Comparison of ENCODE assay signal across 2 cellular contexts in the genomic region with DNA sequence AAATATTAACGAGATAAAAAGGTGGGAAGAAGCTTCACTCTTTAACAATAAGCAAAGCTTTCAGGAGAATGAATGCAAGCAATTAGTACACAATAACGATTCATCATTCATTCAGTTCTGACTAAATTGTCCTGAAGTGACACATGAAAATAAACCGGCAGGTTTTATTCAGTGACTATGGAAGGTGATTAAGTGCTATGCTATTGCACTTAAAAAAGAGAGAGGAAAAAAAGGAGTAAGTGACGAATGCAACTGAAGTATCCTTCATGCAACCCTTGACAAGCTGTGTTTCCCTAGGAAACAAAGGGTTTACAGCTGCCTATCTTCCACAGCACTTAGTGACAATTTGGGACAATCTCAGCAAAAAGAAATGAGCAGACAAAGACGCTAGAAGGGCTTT.
TF ChIP-seq lines count a peak whose summit lies in the region.

No MANE protein-coding gene starts in this region.

TF ChIP-seq in IMR-90, 13 proteins besides CTCF, POLR2A, EP300 and RAD21:
- no peak for TF ChIP-seq NFE2L2 (IDR thresholded peaks at IDR 0.05; ENCODE audit: low read depth, low read length)
- no peak for TF ChIP-seq BHLHE40 (IDR thresholded peaks at IDR 0.05; ENCODE audit: low read depth, low read length)
- no peak for TF ChIP-seq RFX5 (IDR thresholded peaks at IDR 0.05; ENCODE audit: low read depth, low read length)
- TF ChIP-seq, protein P1, sequence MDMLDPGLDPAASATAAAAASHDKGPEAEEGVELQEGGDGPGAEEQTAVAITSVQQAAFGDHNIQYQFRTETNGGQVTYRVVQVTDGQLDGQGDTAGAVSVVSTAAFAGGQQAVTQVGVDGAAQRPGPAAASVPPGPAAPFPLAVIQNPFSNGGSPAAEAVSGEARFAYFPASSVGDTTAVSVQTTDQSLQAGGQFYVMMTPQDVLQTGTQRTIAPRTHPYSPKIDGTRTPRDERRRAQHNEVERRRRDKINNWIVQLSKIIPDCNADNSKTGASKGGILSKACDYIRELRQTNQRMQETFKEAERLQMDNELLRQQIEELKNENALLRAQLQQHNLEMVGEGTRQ (IDR thresholded peaks at IDR 0.05; ENCODE audit: low read depth, low read length) = no peak
- no peak for TF ChIP-seq MAZ (IDR thresholded peaks at IDR 0.05; ENCODE audit: borderline replicate concordance, low read depth, low read length)
- TF ChIP-seq FOS (IDR thresholded peaks at IDR 0.05; ENCODE audit: low read depth, low read length) = no peak
- TF ChIP-seq MXI1 (IDR thresholded peaks at IDR 0.05; ENCODE audit: borderline replicate concordance, low read depth, low read length) = no peak
- TF ChIP-seq, protein P2, sequence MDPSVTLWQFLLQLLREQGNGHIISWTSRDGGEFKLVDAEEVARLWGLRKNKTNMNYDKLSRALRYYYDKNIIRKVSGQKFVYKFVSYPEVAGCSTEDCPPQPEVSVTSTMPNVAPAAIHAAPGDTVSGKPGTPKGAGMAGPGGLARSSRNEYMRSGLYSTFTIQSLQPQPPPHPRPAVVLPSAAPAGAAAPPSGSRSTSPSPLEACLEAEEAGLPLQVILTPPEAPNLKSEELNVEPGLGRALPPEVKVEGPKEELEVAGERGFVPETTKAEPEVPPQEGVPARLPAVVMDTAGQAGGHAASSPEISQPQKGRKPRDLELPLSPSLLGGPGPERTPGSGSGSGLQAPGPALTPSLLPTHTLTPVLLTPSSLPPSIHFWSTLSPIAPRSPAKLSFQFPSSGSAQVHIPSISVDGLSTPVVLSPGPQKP (IDR thresholded peaks at IDR 0.05; ENCODE audit: borderline replicate concordance, low read depth, low read length) = no peak
- TF ChIP-seq CHD1 (IDR thresholded peaks at IDR 0.05; ENCODE audit: low read depth, low read length) = no peak
- no peak for TF ChIP-seq CEBPB (IDR thresholded peaks at IDR 0.05; ENCODE audit: low read depth, low read length)
- no peak for TF ChIP-seq RCOR1 (IDR thresholded peaks at IDR 0.05; ENCODE audit: insufficient replicate concordance, low read length)
- TF ChIP-seq SMC3 (IDR thresholded peaks at IDR 0.05; ENCODE audit: low read depth, low read length) = no peak
- TF ChIP-seq MAFK (IDR thresholded peaks at IDR 0.05; ENCODE audit: low read depth, low read length) = no peak
TF ChIP-seq in IMR-90: peak in this region for 0.

TF ChIP-seq in GM12878, 131 proteins besides CTCF, POLR2A, EP300 and RAD21:
- TF ChIP-seq HDGF (IDR thresholded peaks at IDR 0.05) (no peak), EZH2 (IDR thresholded peaks at IDR 0.05; ENCODE audit: borderline replicate concordance, control insufficient read depth, low read depth, low read length) (no peak), TCF7 (IDR thresholded peaks at IDR 0.05; ENCODE audit: borderline replicate concordance) (no peak), TAF1 (IDR thresholded peaks at IDR 0.05; ENCODE audit: borderline replicate concordance, low read depth, low read length) (no peak), YY1 (IDR thresholded peaks at IDR 0.05; ENCODE audit: low read depth, low read length) (no peak), MTA2 (IDR thresholded peaks at IDR 0.05; ENCODE audit: low read depth) (no peak)
- TF ChIP-seq, protein P3, sequence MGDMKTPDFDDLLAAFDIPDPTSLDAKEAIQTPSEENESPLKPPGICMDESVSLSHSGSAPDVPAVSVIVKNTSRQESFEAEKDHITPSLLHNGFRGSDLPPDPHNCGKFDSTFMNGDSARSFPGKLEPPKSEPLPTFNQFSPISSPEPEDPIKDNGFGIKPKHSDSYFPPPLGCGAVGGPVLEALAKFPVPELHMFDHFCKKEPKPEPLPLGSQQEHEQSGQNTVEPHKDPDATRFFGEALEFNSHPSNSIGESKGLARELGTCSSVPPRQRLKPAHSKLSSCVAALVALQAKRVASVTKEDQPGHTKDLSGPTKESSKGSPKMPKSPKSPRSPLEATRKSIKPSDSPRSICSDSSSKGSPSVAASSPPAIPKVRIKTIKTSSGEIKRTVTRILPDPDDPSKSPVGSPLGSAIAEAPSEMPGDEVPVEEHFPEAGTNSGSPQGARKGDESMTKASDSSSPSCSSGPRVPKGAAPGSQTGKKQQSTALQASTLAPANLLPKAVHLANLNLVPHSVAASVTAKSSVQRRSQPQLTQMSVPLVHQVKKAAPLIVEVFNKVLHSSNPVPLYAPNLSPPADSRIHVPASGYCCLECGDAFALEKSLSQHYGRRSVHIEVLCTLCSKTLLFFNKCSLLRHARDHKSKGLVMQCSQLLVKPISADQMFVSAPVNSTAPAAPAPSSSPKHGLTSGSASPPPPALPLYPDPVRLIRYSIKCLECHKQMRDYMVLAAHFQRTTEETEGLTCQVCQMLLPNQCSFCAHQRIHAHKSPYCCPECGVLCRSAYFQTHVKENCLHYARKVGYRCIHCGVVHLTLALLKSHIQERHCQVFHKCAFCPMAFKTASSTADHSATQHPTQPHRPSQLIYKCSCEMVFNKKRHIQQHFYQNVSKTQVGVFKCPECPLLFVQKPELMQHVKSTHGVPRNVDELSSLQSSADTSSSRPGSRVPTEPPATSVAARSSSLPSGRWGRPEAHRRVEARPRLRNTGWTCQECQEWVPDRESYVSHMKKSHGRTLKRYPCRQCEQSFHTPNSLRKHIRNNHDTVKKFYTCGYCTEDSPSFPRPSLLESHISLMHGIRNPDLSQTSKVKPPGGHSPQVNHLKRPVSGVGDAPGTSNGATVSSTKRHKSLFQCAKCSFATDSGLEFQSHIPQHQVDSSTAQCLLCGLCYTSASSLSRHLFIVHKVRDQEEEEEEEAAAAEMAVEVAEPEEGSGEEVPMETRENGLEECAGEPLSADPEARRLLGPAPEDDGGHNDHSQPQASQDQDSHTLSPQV (IDR thresholded peaks at IDR 0.05) = no peak
- TF ChIP-seq, protein P4, sequence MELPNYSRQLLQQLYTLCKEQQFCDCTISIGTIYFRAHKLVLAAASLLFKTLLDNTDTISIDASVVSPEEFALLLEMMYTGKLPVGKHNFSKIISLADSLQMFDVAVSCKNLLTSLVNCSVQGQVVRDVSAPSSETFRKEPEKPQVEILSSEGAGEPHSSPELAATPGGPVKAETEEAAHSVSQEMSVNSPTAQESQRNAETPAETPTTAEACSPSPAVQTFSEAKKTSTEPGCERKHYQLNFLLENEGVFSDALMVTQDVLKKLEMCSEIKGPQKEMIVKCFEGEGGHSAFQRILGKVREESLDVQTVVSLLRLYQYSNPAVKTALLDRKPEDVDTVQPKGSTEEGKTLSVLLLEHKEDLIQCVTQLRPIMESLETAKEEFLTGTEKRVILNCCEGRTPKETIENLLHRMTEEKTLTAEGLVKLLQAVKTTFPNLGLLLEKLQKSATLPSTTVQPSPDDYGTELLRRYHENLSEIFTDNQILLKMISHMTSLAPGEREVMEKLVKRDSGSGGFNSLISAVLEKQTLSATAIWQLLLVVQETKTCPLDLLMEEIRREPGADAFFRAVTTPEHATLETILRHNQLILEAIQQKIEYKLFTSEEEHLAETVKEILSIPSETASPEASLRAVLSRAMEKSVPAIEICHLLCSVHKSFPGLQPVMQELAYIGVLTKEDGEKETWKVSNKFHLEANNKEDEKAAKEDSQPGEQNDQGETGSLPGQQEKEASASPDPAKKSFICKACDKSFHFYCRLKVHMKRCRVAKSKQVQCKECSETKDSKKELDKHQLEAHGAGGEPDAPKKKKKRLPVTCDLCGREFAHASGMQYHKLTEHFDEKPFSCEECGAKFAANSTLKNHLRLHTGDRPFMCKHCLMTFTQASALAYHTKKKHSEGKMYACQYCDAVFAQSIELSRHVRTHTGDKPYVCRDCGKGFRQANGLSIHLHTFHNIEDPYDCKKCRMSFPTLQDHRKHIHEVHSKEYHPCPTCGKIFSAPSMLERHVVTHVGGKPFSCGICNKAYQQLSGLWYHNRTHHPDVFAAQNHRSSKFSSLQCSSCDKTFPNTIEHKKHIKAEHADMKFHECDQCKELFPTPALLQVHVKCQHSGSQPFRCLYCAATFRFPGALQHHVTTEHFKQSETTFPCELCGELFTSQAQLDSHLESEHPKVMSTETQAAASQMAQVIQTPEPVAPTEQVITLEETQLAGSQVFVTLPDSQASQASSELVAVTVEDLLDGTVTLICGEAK (IDR thresholded peaks at IDR 0.05; ENCODE audit: borderline replicate concordance) = no peak
